In genomic region chr17:76268991-76269981, GRCh38 we compare ENCODE assay signal across 9 cellular contexts. TPM values are rescaled to one million over a fixed set of nuclear protein-coding genes. Genes with fewer than 3 reads are reported as not detected.
DNase-seq lines count a peak whose midpoint lies in the region; ATAC-seq and TF ChIP-seq lines count a peak whose summit lies in the region.
"Had no signal": no experiment of that assay in that cellular context is flagged by ENCODE, and none has a peak within 500 bp of the region (broad histone marks: within the 10 kb centered on the region; RNA-seq: fewer than 3 reads in every experiment).

No MANE protein-coding gene starts in this region.

- peaks cover 20% of the 10 kb centered on the region for H3K4me1 ChIP-seq in right cardiac atrium (ENCODE audit: control insufficient read depth, insufficient read depth, low read length)

- no peaks in the 10 kb centered on the region for H3K27me3 ChIP-seq in right cardiac atrium (ENCODE audit: control insufficient read depth, insufficient read depth)
- H3K27me3 ChIP-seq: neural progenitor cell had no signal

- H3K9me3 ChIP-seq in T-helper 17 cell (ENCODE audit: control insufficient read depth, low read length, poor library complexity, severe bottlenecking) (no peaks in the 10 kb centered on the region), right cardiac atrium (ENCODE audit: control insufficient read depth, low read length) (no peaks in the 10 kb centered on the region)

- no peak for ATAC-seq in T-helper 17 cell
- ATAC-seq in right cardiac atrium, result no peak

- intact Hi-C loops in activated CD4-positive, alpha-beta T cell treated with anti-CD3 and anti-CD28 coated beads, Interleukin-2, amount 10 ng/mL, durations not matched to agents 24 days and 14 days (cut with micrococcal nuclease), result loop anchor here (1.0 to 10.0 kb wide), 3 partner anchors 77 to 484 kb away; partner anchors contain the start of genes MFSD11, SRSF2 and UNK
- intact Hi-C loops in right cardiac atrium (cut with DNase I), result no loop called here

- H3K9me3 Mint-ChIP-seq in activated CD4-positive, alpha-beta T cell treated with anti-CD3 and anti-CD28 coated beads, Interleukin-2, amount 10 ng/mL, durations not matched to agents 24 days and 14 days, result no peaks in the 10 kb centered on the region
- H3K9me3 Mint-ChIP-seq in stimulated activated naive CD8-positive, alpha-beta T cell treated with anti-CD3 and anti-CD28 coated beads, Interleukin-15, Interleukin-2, amounts not matched to agents 100 ng/mL and 50 ng/mL, for 24 hours, result no peaks in the 10 kb centered on the region
- H3K9me3 Mint-ChIP-seq in chondrocyte (ENCODE audit: low read depth), result no peaks in the 10 kb centered on the region
- H3K9me3 Mint-ChIP-seq: neural progenitor cell had no signal

- peak overlapping the region; percentile 99 for H3K27ac Mint-ChIP-seq in activated CD4-positive, alpha-beta T cell treated with anti-CD3 and anti-CD28 coated beads, Interleukin-2, amount 10 ng/mL, durations not matched to agents 24 days and 14 days
- H3K27ac Mint-ChIP-seq in T-helper 17 cell (peak overlapping the region; percentile 97), chondrocyte (ENCODE audit: unreplicated experiment) (no peak overlapping the region)
- H3K27ac Mint-ChIP-seq in stimulated activated naive CD8-positive, alpha-beta T cell treated with anti-CD3 and anti-CD28 coated beads, Interleukin-15, Interleukin-2, amounts not matched to agents 100 ng/mL and 50 ng/mL, for 24 hours, result peak overlapping the region; percentile 98
- H3K27ac Mint-ChIP-seq: neural progenitor cell had no signal

- 66% methylated on average over 12 of the region's 12 CpGs for WGBS in right cardiac atrium

- H3K27me3 Mint-ChIP-seq in activated CD4-positive, alpha-beta T cell treated with anti-CD3 and anti-CD28 coated beads, Interleukin-2, amount 10 ng/mL, durations not matched to agents 24 days and 14 days, result no peaks in the 10 kb centered on the region
- H3K27me3 Mint-ChIP-seq in T-helper 17 cell, result no peaks in the 10 kb centered on the region
- no peaks in the 10 kb centered on the region for H3K27me3 Mint-ChIP-seq in stimulated activated naive CD8-positive, alpha-beta T cell treated with anti-CD3 and anti-CD28 coated beads, Interleukin-15, Interleukin-2, amounts not matched to agents 100 ng/mL and 50 ng/mL, for 24 hours
- H3K27me3 Mint-ChIP-seq in chondrocyte (ENCODE audit: low read depth), result no peaks in the 10 kb centered on the region

- H3K4me1 Mint-ChIP-seq in activated CD4-positive, alpha-beta T cell treated with anti-CD3 and anti-CD28 coated beads, Interleukin-2, amount 10 ng/mL, durations not matched to agents 24 days and 14 days, result peaks cover 51% of the 10 kb centered on the region
- H3K4me1 Mint-ChIP-seq in T-helper 17 cell (peaks cover 47% of the 10 kb centered on the region), chondrocyte (ENCODE audit: low read depth) (peaks cover 22% of the 10 kb centered on the region)
- peaks cover 62% of the 10 kb centered on the region for H3K4me1 Mint-ChIP-seq in stimulated activated naive CD8-positive, alpha-beta T cell treated with anti-CD3 and anti-CD28 coated beads, Interleukin-15, Interleukin-2, amounts not matched to agents 100 ng/mL and 50 ng/mL, for 24 hours (ENCODE audit: low read depth)

- H3K4me3 Mint-ChIP-seq in activated CD4-positive, alpha-beta T cell treated with anti-CD3 and anti-CD28 coated beads, Interleukin-2, amount 10 ng/mL, durations not matched to agents 24 days and 14 days, result peak overlapping the region; percentile 94
- H3K4me3 Mint-ChIP-seq in T-helper 17 cell, result peak overlapping the region; percentile 96
- peak overlapping the region; percentile 91 for H3K4me3 Mint-ChIP-seq in stimulated activated naive CD8-positive, alpha-beta T cell treated with anti-CD3 and anti-CD28 coated beads, Interleukin-15, Interleukin-2, amounts not matched to agents 100 ng/mL and 50 ng/mL, for 24 hours
- no peak overlapping the region for H3K4me3 Mint-ChIP-seq in chondrocyte (ENCODE audit: unreplicated experiment)

- in situ Hi-C loops in GM13976 (cut with MboI; ENCODE audit: low sequenced_read_pairs, unreplicated experiment), result loop anchor here (5.0 kb wide), 1 partner anchor 82 kb away; no protein-coding TSS in a partner anchor

- no peak for TF ChIP-seq CTCF in chondrocyte (IDR thresholded peaks at IDR 0.05)
- no peak for TF ChIP-seq CTCF in GM13976 (IDR thresholded peaks at IDR 0.05; ENCODE audit: borderline replicate concordance, control extremely low read depth, extremely low read depth, insufficient read depth, missing control alignments)

- peaks cover 47% of the 10 kb centered on the region for H3K36me3 Mint-ChIP-seq in activated CD4-positive, alpha-beta T cell treated with anti-CD3 and anti-CD28 coated beads, Interleukin-2, amount 10 ng/mL, durations not matched to agents 24 days and 14 days (ENCODE audit: low read depth)
- H3K36me3 Mint-ChIP-seq in T-helper 17 cell (ENCODE audit: low read depth) (peaks cover 4% of the 10 kb centered on the region), chondrocyte (ENCODE audit: low read depth) (no peaks in the 10 kb centered on the region)
- peaks cover 43% of the 10 kb centered on the region for H3K36me3 Mint-ChIP-seq in stimulated activated naive CD8-positive, alpha-beta T cell treated with anti-CD3 and anti-CD28 coated beads, Interleukin-15, Interleukin-2, amounts not matched to agents 100 ng/mL and 50 ng/mL, for 24 hours (ENCODE audit: low read depth)

- peak; percentile 75 for DNase-seq in activated CD4-positive, alpha-beta T cell treated with anti-CD3 and anti-CD28 coated beads, Interleukin-2, amount 10 ng/mL, durations not matched to agents 24 days and 14 days
- DNase-seq in activated CD4-positive, alpha-beta T cell treated with anti-CD3 and anti-CD28 coated beads, Interleukin-2, amount 50 U/mL, for 4 hours, result no peak
- DNase-seq in T-helper 17 cell (no peak), right cardiac atrium (peak in 2 of 3 donors; percentile 17 to 55), chondrocyte (ENCODE audit: low spot score) (no peak), 8988T (no peak), GM13976 (ENCODE audit: low spot score) (no peak)

- H3K27ac ChIP-seq in right cardiac atrium (ENCODE audit: low read length), result peak overlapping the region; percentile 48
- H3K27ac ChIP-seq: neural progenitor cell had no signal

- H3K4me3 ChIP-seq in right cardiac atrium (ENCODE audit: low read length), result no peak overlapping the region
- H3K4me3 ChIP-seq: neural progenitor cell had no signal

RNA-seq across cellular contexts. Expression of gene UBALD2, which starts 4.1 kb away (rescaled TPM):
- 184 and 189 TPM in 2 replicates for total RNA-seq in activated CD4-positive, alpha-beta T cell treated with anti-CD3 and anti-CD28 coated beads, Interleukin-2, amount 10 ng/mL, durations not matched to agents 24 days and 14 days
- total RNA-seq in T-helper 17 cell (100 to 1,000 TPM; 201 to 252 TPM), right cardiac atrium (10 to 100 TPM; 19.8 to 28.9 (median 24.5) TPM), chondrocyte (6.7 to 14.1 TPM (median 13.2 TPM) in 3 replicates)
- 19.5 TPM for polyA plus RNA-seq in right cardiac atrium

RNA-seq across cellular contexts. Expression of gene RNF157, which starts 29.0 kb away (rescaled TPM):
- total RNA-seq in activated CD4-positive, alpha-beta T cell treated with anti-CD3 and anti-CD28 coated beads, Interleukin-2, amount 10 ng/mL, durations not matched to agents 24 days and 14 days, result 35.0 and 42.4 TPM in 2 replicates
- 10 to 100 TPM; 43.5 to 45.3 TPM for total RNA-seq in T-helper 17 cell
- total RNA-seq in right cardiac atrium, result 10 to 100 TPM; 10.2 to 18.8 (median 13.9) TPM
- polyA plus RNA-seq in right cardiac atrium, result 12.1 TPM
- 1.1 to 1.5 TPM (median 1.4 TPM) in 3 replicates for total RNA-seq in chondrocyte

RNA-seq across cellular contexts. Expression of gene QRICH2, which starts 38.8 kb away (rescaled TPM):
- 2.2 and 2.5 TPM in 2 replicates for total RNA-seq in activated CD4-positive, alpha-beta T cell treated with anti-CD3 and anti-CD28 coated beads, Interleukin-2, amount 10 ng/mL, durations not matched to agents 24 days and 14 days
- total RNA-seq in T-helper 17 cell, result 1 to 10 TPM; 1.7 to 3.6 TPM
- total RNA-seq in right cardiac atrium, result 1 to 10 TPM; 1.9 to 2.5 (median 2.2) TPM
- polyA plus RNA-seq in right cardiac atrium, result 2.1 TPM
- total RNA-seq in chondrocyte, result 4.7 to 5.2 TPM (median 5.0 TPM) in 3 replicates

Comparison
In these comparisons a context has a peak if more than half of its experiments do, and no peak if none do; other contexts are left out.
1. DNase-seq: peak in activated CD4-positive, alpha-beta T cell treated with anti-CD3 and anti-CD28 coated beads, Interleukin-2, amount 10 ng/mL, durations not matched to agents 24 days and 14 days (single experiment) and right cardiac atrium (2 of 3); none in activated CD4-positive, alpha-beta T cell treated with anti-CD3 and anti-CD28 coated beads, Interleukin-2, amount 50 U/mL, for 4 hours (0 of 2), T-helper 17 cell (0 of 3), chondrocyte (single experiment), 8988T (single experiment) and GM13976 (single experiment).